Comparison of ENCODE assay signal across 12 cellular contexts in the genomic region with DNA sequence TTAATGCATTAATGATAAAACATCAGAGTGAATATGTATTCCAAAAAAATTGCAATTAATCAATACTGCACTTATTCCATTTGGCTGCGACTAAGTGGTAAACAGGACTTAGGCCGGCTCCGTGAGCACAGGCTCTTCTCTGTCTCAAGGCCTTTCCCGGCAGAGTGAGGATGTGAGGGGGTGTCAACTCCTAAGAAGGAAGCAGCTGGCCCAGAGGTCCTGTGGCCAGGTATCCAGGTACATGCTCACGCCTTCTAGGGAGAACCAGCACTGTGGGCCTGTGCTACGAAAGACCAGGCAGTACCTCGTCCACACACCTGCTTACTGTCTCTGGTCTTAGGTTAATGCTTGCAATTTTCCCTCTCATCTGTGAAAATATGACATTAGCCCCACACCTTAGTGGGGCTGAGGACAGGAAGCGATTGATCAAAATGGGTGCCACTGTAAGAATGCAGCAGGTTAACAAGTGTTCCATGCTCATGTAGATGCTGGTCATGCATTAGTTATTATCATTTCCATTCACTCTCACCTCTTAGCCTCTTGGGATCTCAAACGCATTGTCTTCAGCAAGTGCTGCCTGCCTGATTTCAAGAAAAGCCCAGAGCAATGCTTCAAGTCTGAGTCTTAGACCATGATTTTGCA.
A peak's percentile ranks its signal among the peaks of the same experiment; 100 is the strongest.
DNase-seq lines count a peak whose midpoint lies in the region; ATAC-seq and TF ChIP-seq lines count a peak whose summit lies in the region.
"Had no signal": no experiment of that assay in that cellular context is flagged by ENCODE, and none has a peak within 500 bp of the region (broad histone marks: within the 10 kb centered on the region; RNA-seq: fewer than 3 reads in every experiment).

No MANE protein-coding gene starts in this region.

- no peaks in the 10 kb centered on the region for H3K79me2 ChIP-seq in ACC112 (ENCODE audit: control insufficient read depth, insufficient read depth, low read length, unreplicated experiment)
- H3K79me2 ChIP-seq in osteoblast (ENCODE audit: insufficient read depth, low read length): no peaks in the 10 kb centered on the region
- H3K79me2 ChIP-seq in neural progenitor cell (ENCODE audit: low read depth): no peaks in the 10 kb centered on the region

- H3K4me1 Mint-ChIP-seq in neural progenitor cell: peaks cover 9% of the 10 kb centered on the region
- H3K4me1 Mint-ChIP-seq: CD4-positive, CD25-positive, alpha-beta regulatory T cell had no signal

- in situ Hi-C loops in IMR-90 (cut with MboI; ENCODE audit: low sequenced_read_pairs): no loop called here

- no TSS peak for BruUV-seq in IMR-90 (replicated peaks; lab: Mats Ljungman, UMichigan)

- no peak overlapping the region for H3K27ac Mint-ChIP-seq in neural progenitor cell
- H3K27ac Mint-ChIP-seq: CD4-positive, CD25-positive, alpha-beta regulatory T cell had no signal

- H3F3A ChIP-seq in neural progenitor cell (ENCODE audit: low read depth): no peaks in the 10 kb centered on the region

- no peak overlapping the region for H4K8ac ChIP-seq in IMR-90 (ENCODE audit: low read depth in 2 of 2, low read length in 2 of 2)

- no peaks in the 10 kb centered on the region for H3K9me3 Mint-ChIP-seq in neural progenitor cell

- H2AK5ac ChIP-seq in IMR-90 (ENCODE audit: low read depth, low read length): peak overlapping the region; percentile 9; the same call in 1 of the 2 replicates

- peak overlapping the region; percentile 31 for H3K4ac ChIP-seq in IMR-90 (ENCODE audit: low read depth, low read length)

- ATAC-seq in IMR-90 (ENCODE audit: low read depth) (no peak), HG02642 (IDR thresholded peaks at IDR 0.05; ENCODE audit: poor library complexity, unreplicated experiment) (no peak)

- H3K27ac ChIP-seq in ACC112 (ENCODE audit: low read depth, low read length) (peak overlapping the region; percentile 91), IMR-90 (ENCODE audit: insufficient read depth, low read length) (no peak overlapping the region; the same call in 1 of the 2 replicates), epithelial cell of prostate (peak overlapping the region; percentile 96), osteoblast (ENCODE audit: low read depth, low read length) (peak overlapping the region; percentile 82), neural progenitor cell (no peak overlapping the region)

- H3K79me1 ChIP-seq in IMR-90 (ENCODE audit: low read depth in 1 of 2, low read length in 2 of 2): no peaks in the 10 kb centered on the region

- H3K56ac ChIP-seq in IMR-90 (ENCODE audit: extremely low read depth, insufficient read depth, low read length): no peak overlapping the region

- no peak overlapping the region for H2BK20ac ChIP-seq in IMR-90 (ENCODE audit: low read depth, low read length)

- H3K9ac ChIP-seq in IMR-90 (ENCODE audit: low read depth, low read length): no peak overlapping the region
- no peak overlapping the region for H3K9ac ChIP-seq in neural progenitor cell

- no peak overlapping the region for H3K4me2 ChIP-seq in IMR-90 (ENCODE audit: low read depth, low read length)
- H3K4me2 ChIP-seq in osteoblast (ENCODE audit: insufficient read depth, low read length): peak overlapping the region; percentile 41
- no peak overlapping the region for H3K4me2 ChIP-seq in neural progenitor cell

- WGBS in IMR-90 (ENCODE audit: extremely low coverage in 2 of 2, insufficient read length in 1 of 2), 2 experiments: 17% methylated on average over 1 of the region's 9 CpGs; no CpG with 5 or more reads in 1 of the 2 experiments

- TF ChIP-seq CTCF in IMR-90 (conservative IDR thresholded peaks at IDR 0.05; ENCODE audit: low read depth, low read length): no peak
- TF ChIP-seq CTCF in osteoblast (IDR thresholded peaks at IDR 0.05; ENCODE audit: extremely low read depth, low read depth, low read length): no peak
- TF ChIP-seq CTCF in neural progenitor cell (IDR thresholded peaks at IDR 0.05): no peak

- no peaks in the 10 kb centered on the region for H3K36me3 ChIP-seq in ACC112 (ENCODE audit: insufficient read depth, low read length)
- no peaks in the 10 kb centered on the region for H3K36me3 ChIP-seq in IMR-90 (ENCODE audit: control insufficient read depth, insufficient read depth, low read length)
- no peaks in the 10 kb centered on the region for H3K36me3 ChIP-seq in osteoblast (ENCODE audit: insufficient read depth, low read length)
- no peaks in the 10 kb centered on the region for H3K36me3 ChIP-seq in neural progenitor cell

- no peak overlapping the region for H2AFZ ChIP-seq in ACC112 (ENCODE audit: low read length, unreplicated experiment)
- no peak overlapping the region for H2AFZ ChIP-seq in IMR-90 (replicated peaks; ENCODE audit: low read length, poor library complexity)
- H2AFZ ChIP-seq in osteoblast (ENCODE audit: low read length): no peak overlapping the region
- H2AFZ ChIP-seq in neural progenitor cell (replicated peaks): no peak overlapping the region

- H3K9me1 ChIP-seq in IMR-90 (ENCODE audit: insufficient read depth, low read length): peaks cover 24% of the 10 kb centered on the region

- no peak overlapping the region for H2AK9ac ChIP-seq in IMR-90 (replicated peaks; ENCODE audit: low read depth, low read length, poor library complexity)

- TF ChIP-seq RAD21 in IMR-90 (IDR thresholded peaks at IDR 0.05; ENCODE audit: low read length): no peak

- DNase-seq in IMR-90 (no peak), epithelial cell of prostate (ENCODE audit: low read depth, low spot score) (no peak), osteoblast (ENCODE audit: insufficient read length, low spot score, missing footprints) (peak; percentile 58), neural progenitor cell (ENCODE audit: low spot score) (no peak), NCI-H187 (lab: John Stamatoyannopoulos, UW) (no peak), COLO829 (ENCODE audit: low spot score) (no peak)
- DNase-seq: CD4-positive, CD25-positive, alpha-beta regulatory T cell; GDM1; NCI-H1436; NCI-H526 had no signal

- H3K14ac ChIP-seq in IMR-90 (replicated peaks; ENCODE audit: low read depth, low read length): no peak overlapping the region; the same call in 1 of the 2 replicates

- intact Hi-C loops in IMR-90 (cut with micrococcal nuclease): no loop called here

- peak overlapping the region; percentile 33; the same call in 1 of the 2 replicates for H2BK120ac ChIP-seq in IMR-90 (ENCODE audit: low read depth, low read length)

- H4K20me1 ChIP-seq in IMR-90 (ENCODE audit: insufficient read depth, low read length) (no peaks in the 10 kb centered on the region), osteoblast (ENCODE audit: insufficient read depth, low read length) (no peaks in the 10 kb centered on the region), neural progenitor cell (ENCODE audit: low read depth) (no peaks in the 10 kb centered on the region)

- peaks cover 13% of the 10 kb centered on the region for H3K27me3 Mint-ChIP-seq in neural progenitor cell (ENCODE audit: insufficient read depth, low read depth)

- peak overlapping the region; percentile 1; the same call in 1 of the 3 replicates for H2BK15ac ChIP-seq in IMR-90 (ENCODE audit: low read depth, low read length)

- dilution Hi-C loops in IMR-90 (cut with HindIII; ENCODE audit: low sequenced_read_pairs, unreplicated experiment): no loop called here

- H3K4me1 ChIP-seq in ACC112 (ENCODE audit: control insufficient read depth, insufficient read depth, low read length, unreplicated experiment) (peaks cover 48% of the 10 kb centered on the region), IMR-90 (ENCODE audit: control insufficient read depth, insufficient read depth, low read length) (peaks cover 20% of the 10 kb centered on the region), osteoblast (ENCODE audit: insufficient read depth, low read length) (peaks cover 46% of the 10 kb centered on the region), neural progenitor cell (no peaks in the 10 kb centered on the region)

- TF ChIP-seq POLR2A in IMR-90 (IDR thresholded peaks at IDR 0.05; ENCODE audit: low read depth, low read length): no peak

- H3K4me3 ChIP-seq in ACC112 (ENCODE audit: low read depth, low read length) (no peak overlapping the region), IMR-90 (ENCODE audit: insufficient read depth, low read depth, low read length) (no peak overlapping the region), osteoblast (ENCODE audit: insufficient read depth, low read length) (no peak overlapping the region), neural progenitor cell (no peak overlapping the region)

- POLR2A ChIA-PET in IMR-90 (lab: Charles Lee; ENCODE audit: unreplicated experiment): no interaction called here

- no peak overlapping the region for H4K5ac ChIP-seq in IMR-90 (ENCODE audit: low read depth, low read length)

- H3K23ac ChIP-seq in IMR-90 (ENCODE audit: low read depth, low read length): 0 out of 2 replicates have a peak overlapping the region, but pooled peaks have one; percentile 24

- peaks cover 2% of the 10 kb centered on the region for H3K36me3 Mint-ChIP-seq in neural progenitor cell
- H3K36me3 Mint-ChIP-seq: CD4-positive, CD25-positive, alpha-beta regulatory T cell had no signal

- no peak overlapping the region for H4K91ac ChIP-seq in IMR-90 (ENCODE audit: insufficient read depth, low read depth, low read length)

- H3K9me3 ChIP-seq in IMR-90 (ENCODE audit: control insufficient read depth, insufficient read depth, low read length) (no peaks in the 10 kb centered on the region), osteoblast (ENCODE audit: low read depth, low read length) (no peaks in the 10 kb centered on the region), neural progenitor cell (ENCODE audit: low read depth) (no peaks in the 10 kb centered on the region)

- no peak overlapping the region for H2BK5ac ChIP-seq in IMR-90 (ENCODE audit: low read depth, low read length, poor library complexity, severe bottlenecking)

- H3K27me3 ChIP-seq in ACC112 (ENCODE audit: insufficient read depth, low read length): no peaks in the 10 kb centered on the region
- H3K27me3 ChIP-seq in IMR-90 (ENCODE audit: control insufficient read depth, insufficient read depth, low read length): peaks cover 3% of the 10 kb centered on the region; the same call in 1 of the 2 replicates
- no peaks in the 10 kb centered on the region for H3K27me3 ChIP-seq in osteoblast (ENCODE audit: insufficient read depth, low read length)
- no peaks in the 10 kb centered on the region for H3K27me3 ChIP-seq in neural progenitor cell

- H3K4me3 Mint-ChIP-seq in neural progenitor cell: no peak overlapping the region
- H3K4me3 Mint-ChIP-seq: CD4-positive, CD25-positive, alpha-beta regulatory T cell had no signal

- CTCF ChIA-PET in IMR-90 (lab: Yijun Ruan, JAX): interaction anchor here (1.0 to 6.6 kb wide), 2 partner anchors 10 to 11 kb away, joined by 4 to 26 read pairs; no protein-coding TSS in a partner anchor

- no peak overlapping the region for H3K18ac ChIP-seq in IMR-90 (ENCODE audit: low read depth, low read length)

TF ChIP-seq in IMR-90, 13 proteins besides CTCF, POLR2A, EP300 and RAD21 (continues in another document):
- no peak for TF ChIP-seq NFE2L2 (IDR thresholded peaks at IDR 0.05; ENCODE audit: low read depth, low read length)

Comparison
In these comparisons a context has a peak if more than half of its experiments do, and no peak if none do; other contexts are left out.
1. H3K27ac ChIP-seq: peak in ACC112 (single experiment), epithelial cell of prostate (single experiment) and osteoblast (single experiment); none in IMR-90 (single experiment) and neural progenitor cell (single experiment).